Comparison of ENCODE assay signal across 16 cellular contexts in the genomic region with DNA sequence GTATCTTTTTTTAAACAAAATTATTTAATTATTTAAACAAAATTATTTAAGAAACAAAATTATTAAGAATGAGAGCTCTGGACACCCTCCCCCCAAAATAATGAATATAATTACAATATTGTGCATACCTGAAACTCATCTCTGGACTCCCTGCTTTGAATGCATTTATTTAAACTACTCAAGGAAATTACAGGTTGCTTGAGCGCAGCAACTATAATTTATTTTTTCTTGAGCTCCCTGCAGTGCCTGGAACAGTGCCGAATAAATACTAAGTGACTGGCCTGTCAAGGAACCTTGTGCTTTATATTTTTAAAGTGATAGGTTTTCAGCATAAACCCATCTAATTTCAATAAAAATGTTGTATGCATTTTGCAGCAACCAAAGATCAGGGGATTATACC.
DNase-seq lines count a peak whose midpoint lies in the region; ATAC-seq and TF ChIP-seq lines count a peak whose summit lies in the region.
"Had no signal": no experiment of that assay in that cellular context is flagged by ENCODE, and none has a peak within 500 bp of the region (broad histone marks: within the 10 kb centered on the region; RNA-seq: fewer than 3 reads in every experiment).

No MANE protein-coding gene starts in this region.

- H3K4me3 ChIP-seq in WERI-Rb-1 (ENCODE audit: low read depth, low read length), result no peak overlapping the region
- H3K4me3 ChIP-seq in MM.1S (ENCODE audit: low read length), result no peak overlapping the region
- H3K4me3 ChIP-seq: A549; BLaER1 treated with 17β-estradiol and CSF1 and Interleukin-3, amounts not matched to agents 10 nM and 100 nM had no signal

- H3F3A ChIP-seq in MM.1S (ENCODE audit: insufficient read depth, low read length), result no peaks in the 10 kb centered on the region

- no peak overlapping the region for H3K9ac ChIP-seq in MM.1S (ENCODE audit: low read length)
- H3K9ac ChIP-seq: BLaER1 treated with 17β-estradiol and CSF1 and Interleukin-3, amounts not matched to agents 10 nM and 100 nM had no signal

- no peaks in the 10 kb centered on the region for H3K27me3 ChIP-seq in WERI-Rb-1 (ENCODE audit: insufficient read depth, low read depth, severe bottlenecking)
- H3K27me3 ChIP-seq in MM.1S (replicated peaks; ENCODE audit: insufficient read depth, low read length), result no peaks in the 10 kb centered on the region
- H3K27me3 ChIP-seq: BLaER1 treated with 17β-estradiol and CSF1 and Interleukin-3, amounts not matched to agents 10 nM and 100 nM had no signal

- H3K36me3 ChIP-seq in WERI-Rb-1 (no peaks in the 10 kb centered on the region), MM.1S (replicated peaks; ENCODE audit: insufficient read depth, low read length) (no peaks in the 10 kb centered on the region)
- H3K36me3 ChIP-seq: BLaER1 treated with 17β-estradiol and CSF1 and Interleukin-3, amounts not matched to agents 10 nM and 100 nM had no signal

- H3K27ac ChIP-seq in WERI-Rb-1 (peak overlapping the region; percentile 47), MM.1S (ENCODE audit: low read length) (no peak overlapping the region)
- H3K27ac ChIP-seq: 22Rv1; A549; BLaER1 treated with 17β-estradiol and CSF1 and Interleukin-3, amounts not matched to agents 10 nM and 100 nM; C4-2B had no signal

- ATAC-seq in GM19397 (IDR thresholded peaks at IDR 0.05; ENCODE audit: unreplicated experiment), result no peak
- ATAC-seq: A549; CD8-positive, alpha-beta T cell had no signal

- no peak overlapping the region for H2AFZ ChIP-seq in MM.1S (ENCODE audit: low read length)

- TF ChIP-seq CTCF in WERI-Rb-1 (IDR thresholded peaks at IDR 0.05; ENCODE audit: low read depth, low read length), result no peak
- TF ChIP-seq CTCF in MM.1S (IDR thresholded peaks at IDR 0.05; ENCODE audit: low read length), result no peak

- H3K79me2 ChIP-seq in MM.1S (ENCODE audit: low read length), result no peaks in the 10 kb centered on the region

- no peaks in the 10 kb centered on the region for H3K9me3 ChIP-seq in WERI-Rb-1 (ENCODE audit: severe bottlenecking)
- no peaks in the 10 kb centered on the region for H3K9me3 ChIP-seq in MM.1S (replicated peaks; ENCODE audit: insufficient read depth, low read length)
- H3K9me3 ChIP-seq: A549; BLaER1 treated with 17β-estradiol and CSF1 and Interleukin-3, amounts not matched to agents 10 nM and 100 nM; Caco-2 had no signal

- DNase-seq in NCI-H1417 (lab: John Stamatoyannopoulos, UW) (peak in 2 of 3 experiments; percentile 36 to 69), NCI-H1417 treated with DMSO at 0.1 percent for 48 hours (lab: John Stamatoyannopoulos, UW) (no peak), WERI-Rb-1 (no peak), MM.1S (no peak)
- DNase-seq: AML-193; Caco-2; Calu3; CD4-positive, alpha-beta T cell; CD8-positive, alpha-beta T cell; DMS79 treated with DMSO at 0.1 percent for 48 hours; GF-D8 had no signal

- no peak overlapping the region for H3K4me2 ChIP-seq in MM.1S (ENCODE audit: low read depth, low read length)
- H3K4me2 ChIP-seq: A549; BLaER1 treated with 17β-estradiol and CSF1 and Interleukin-3, amounts not matched to agents 10 nM and 100 nM had no signal

- H3K9me2 ChIP-seq in MM.1S (replicated peaks; ENCODE audit: insufficient read depth, low read length), result no peaks in the 10 kb centered on the region

- no peaks in the 10 kb centered on the region for H3K4me1 ChIP-seq in MM.1S (ENCODE audit: low read length)
- H3K4me1 ChIP-seq: A549; BLaER1 treated with 17β-estradiol and CSF1 and Interleukin-3, amounts not matched to agents 10 nM and 100 nM; Caco-2 had no signal

- no peaks in the 10 kb centered on the region for H4K20me1 ChIP-seq in MM.1S (ENCODE audit: insufficient read depth, low read length)
- H4K20me1 ChIP-seq: BLaER1 treated with 17β-estradiol and CSF1 and Interleukin-3, amounts not matched to agents 10 nM and 100 nM had no signal

Comparison
In these comparisons a context has a peak if more than half of its experiments do, and no peak if none do; other contexts are left out.
1. DNase-seq: peak in NCI-H1417 (2 of 3); none in NCI-H1417 treated with DMSO at 0.1 percent for 48 hours (single experiment), WERI-Rb-1 (single experiment) and MM.1S (single experiment).